8 cellular contexts compared by ENCODE assay signal in the genomic region with DNA sequence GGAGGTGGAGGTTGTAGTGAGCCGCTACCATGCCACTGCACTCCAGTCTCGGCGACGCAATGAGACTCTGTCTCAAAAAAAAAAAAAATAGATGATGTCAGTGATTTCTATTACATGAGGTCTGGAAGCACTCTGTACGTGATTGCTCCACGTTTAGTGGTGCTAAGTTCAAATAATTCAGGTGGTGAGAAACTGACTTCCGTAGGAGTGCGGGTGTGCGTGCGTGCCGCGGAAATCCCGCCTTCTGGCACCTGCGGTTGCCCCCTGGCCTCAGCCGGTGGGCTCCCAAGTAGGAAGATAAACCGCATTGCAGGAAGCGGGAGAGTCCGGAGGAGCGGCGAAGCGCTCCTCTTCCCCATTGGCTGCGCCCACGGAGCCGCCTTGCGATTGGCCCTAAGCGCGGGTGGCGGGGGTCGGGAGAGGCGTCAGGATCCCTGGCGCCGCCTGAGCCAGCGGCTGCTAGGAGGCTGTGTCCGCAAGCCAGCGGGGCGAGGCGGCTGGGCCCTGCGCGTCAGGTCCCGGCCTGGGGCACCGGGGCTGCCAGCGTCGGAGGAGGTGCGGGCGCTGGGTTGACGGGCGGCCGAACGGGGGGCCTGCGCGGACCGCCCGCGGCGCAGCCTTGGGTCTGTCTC. TPM values are rescaled to one million over a fixed set of nuclear protein-coding genes. Genes with fewer than 3 reads are reported as not detected.
DNase-seq lines count a peak whose midpoint lies in the region; ATAC-seq and TF ChIP-seq lines count a peak whose summit lies in the region.
"Not testable (repeated sequence)": the region's sequence is repeated elsewhere in the genome, so short reads cannot be mapped to it uniquely, and the experiment has no call there.

No MANE protein-coding gene starts in this region.

- peaks cover 12% of the 10 kb centered on the region for H3K27me3 Mint-ChIP-seq in activated CD4-positive, alpha-beta T cell treated with anti-CD3 and anti-CD28 coated beads for 36 hours
- H3K27me3 Mint-ChIP-seq in brain = peaks cover 18% of the 10 kb centered on the region
- H3K27me3 Mint-ChIP-seq in progenitor cell of endocrine pancreas = peaks cover 15% of the 10 kb centered on the region

- H3K36me3 Mint-ChIP-seq in activated CD4-positive, alpha-beta T cell treated with anti-CD3 and anti-CD28 coated beads for 36 hours (ENCODE audit: low read depth); brain; progenitor cell of endocrine pancreas (ENCODE audit: insufficient read depth): not testable (repeated sequence)

- not testable (repeated sequence) for H3K9me2 ChIP-seq in hepatocyte (replicated peaks; ENCODE audit: insufficient read depth)

- intact Hi-C loops in activated CD4-positive, alpha-beta T cell treated with anti-CD3 and anti-CD28 coated beads for 36 hours (cut with DNase I, micrococcal nuclease) = not testable (repeated sequence)

- not testable (repeated sequence) for H3K4me1 ChIP-seq in hepatocyte (ENCODE audit: insufficient read depth)

- peak overlapping the region; percentile 91 for H3K4me2 ChIP-seq in hepatocyte

- H3K9me3 Mint-ChIP-seq in activated CD4-positive, alpha-beta T cell treated with anti-CD3 and anti-CD28 coated beads for 36 hours (ENCODE audit: low read depth); brain; progenitor cell of endocrine pancreas (ENCODE audit: low read depth): not testable (repeated sequence)

- H3K4me1 Mint-ChIP-seq in activated CD4-positive, alpha-beta T cell treated with anti-CD3 and anti-CD28 coated beads for 36 hours; progenitor cell of endocrine pancreas (ENCODE audit: low read depth): not testable (repeated sequence)
- H3K4me1 Mint-ChIP-seq in brain = peaks cover 13% of the 10 kb centered on the region

- POLR2A ChIA-PET in activated CD4-positive, alpha-beta T cell treated with anti-CD3 and anti-CD28 coated beads for 36 hours (lab: Charles Lee) = not testable (repeated sequence)

- H3K4me3 ChIP-seq in hepatocyte = not testable (repeated sequence)

- peak; percentile 56 for DNase-seq in EL
- DNase-seq in NCI-H1930 (lab: John Stamatoyannopoulos, UW) = peak; percentile 12
- peak; percentile 61 for DNase-seq in activated CD4-positive, alpha-beta T cell treated with anti-CD3 and anti-CD28 coated beads for 36 hours
- DNase-seq in hepatocyte (ENCODE audit: low spot score) = peak; percentile 57
- DNase-seq in progenitor cell of endocrine pancreas (ENCODE audit: low spot score, unreplicated experiment) = peak; percentile 64
- peak; percentile 11 for DNase-seq in superior temporal gyrus (ENCODE audit: extremely low spot score)

- H3K27me3 ChIP-seq in hepatocyte = not testable (repeated sequence)

- not testable (repeated sequence) for H3K36me3 ChIP-seq in hepatocyte (replicated peaks; ENCODE audit: insufficient read depth, low read depth)

- H3K27ac Mint-ChIP-seq in activated CD4-positive, alpha-beta T cell treated with anti-CD3 and anti-CD28 coated beads for 36 hours = peak overlapping the region; percentile 72
- H3K27ac Mint-ChIP-seq in brain (peak overlapping the region in 1 of 5 experiments; percentile 69), progenitor cell of endocrine pancreas (peak overlapping the region; percentile 88)

- not testable (repeated sequence) for H3K79me2 ChIP-seq in hepatocyte

- peak overlapping the region; percentile 71 for H3K4me3 Mint-ChIP-seq in activated CD4-positive, alpha-beta T cell treated with anti-CD3 and anti-CD28 coated beads for 36 hours
- H3K4me3 Mint-ChIP-seq in brain (peak overlapping the region; percentile 79 to 85 (median 82)), progenitor cell of endocrine pancreas (ENCODE audit: low read depth) (peak overlapping the region; percentile 73)

- H3K27ac ChIP-seq in hepatocyte = not testable (repeated sequence)

- peak; percentile 50 for ATAC-seq in HG02571 (IDR thresholded peaks at IDR 0.05; ENCODE audit: unreplicated experiment)
- peak; percentile 83 for ATAC-seq in activated CD4-positive, alpha-beta T cell treated with anti-CD3 and anti-CD28 coated beads for 36 hours

- CTCF ChIA-PET in activated CD4-positive, alpha-beta T cell treated with anti-CD3 and anti-CD28 coated beads for 36 hours (lab: Charles Lee) = interaction anchor here (0.7 kb wide), 1 partner anchor 54 kb away, joined by 3 read pairs; no protein-coding TSS in a partner anchor

- not testable (repeated sequence) for H3K9me3 ChIP-seq in hepatocyte (ENCODE audit: low read depth)

- peak overlapping the region; percentile 37 for H2AFZ ChIP-seq in hepatocyte

- not testable (repeated sequence) for TF ChIP-seq CTCF in brain (conservative IDR thresholded peaks at IDR 0.05); hepatocyte (IDR thresholded peaks at IDR 0.05; ENCODE audit: poor library complexity); progenitor cell of endocrine pancreas (IDR thresholded peaks at IDR 0.05; ENCODE audit: unreplicated experiment)

- 3% methylated on average over 52 of the region's 55 CpGs for WGBS in hepatocyte (ENCODE audit: low lambda C conversion rate, missing lambda C conversion rate)

- H4K20me1 ChIP-seq in hepatocyte (ENCODE audit: insufficient read depth, poor library complexity, severe bottlenecking) = not testable (repeated sequence)

RNA-seq across cellular contexts. Expression of gene NIPA1, which starts 28.9 kb away (rescaled TPM):
- 10 to 100 TPM; 10.6 to 12.2 TPM for total RNA-seq in activated CD4-positive, alpha-beta T cell treated with anti-CD3 and anti-CD28 coated beads for 36 hours
- polyA plus RNA-seq in brain (ENCODE audit: insufficient read depth, low read depth, low replicate concordance) = 10.5 TPM
- 15.1 and 17.9 TPM in 2 replicates for total RNA-seq in hepatocyte
- polyA plus RNA-seq in hepatocyte = 8.0 and 13.4 TPM in 2 replicates
- total RNA-seq in progenitor cell of endocrine pancreas = 18.1 and 20.2 TPM in 2 replicates

Comparison
In these comparisons a context has a peak if more than half of its experiments do, and no peak if none do; other contexts are left out.
1. DNase-seq: peak in every context shown above with its lines; median percentile 64 in progenitor cell of endocrine pancreas; 61 in activated CD4-positive, alpha-beta T cell treated with anti-CD3 and anti-CD28 coated beads for 36 hours; 57 in hepatocyte; 56 in EL; 12 in NCI-H1930; 11 in superior temporal gyrus.